ENCODE assay signal across 8 cellular contexts in the genomic region with DNA sequence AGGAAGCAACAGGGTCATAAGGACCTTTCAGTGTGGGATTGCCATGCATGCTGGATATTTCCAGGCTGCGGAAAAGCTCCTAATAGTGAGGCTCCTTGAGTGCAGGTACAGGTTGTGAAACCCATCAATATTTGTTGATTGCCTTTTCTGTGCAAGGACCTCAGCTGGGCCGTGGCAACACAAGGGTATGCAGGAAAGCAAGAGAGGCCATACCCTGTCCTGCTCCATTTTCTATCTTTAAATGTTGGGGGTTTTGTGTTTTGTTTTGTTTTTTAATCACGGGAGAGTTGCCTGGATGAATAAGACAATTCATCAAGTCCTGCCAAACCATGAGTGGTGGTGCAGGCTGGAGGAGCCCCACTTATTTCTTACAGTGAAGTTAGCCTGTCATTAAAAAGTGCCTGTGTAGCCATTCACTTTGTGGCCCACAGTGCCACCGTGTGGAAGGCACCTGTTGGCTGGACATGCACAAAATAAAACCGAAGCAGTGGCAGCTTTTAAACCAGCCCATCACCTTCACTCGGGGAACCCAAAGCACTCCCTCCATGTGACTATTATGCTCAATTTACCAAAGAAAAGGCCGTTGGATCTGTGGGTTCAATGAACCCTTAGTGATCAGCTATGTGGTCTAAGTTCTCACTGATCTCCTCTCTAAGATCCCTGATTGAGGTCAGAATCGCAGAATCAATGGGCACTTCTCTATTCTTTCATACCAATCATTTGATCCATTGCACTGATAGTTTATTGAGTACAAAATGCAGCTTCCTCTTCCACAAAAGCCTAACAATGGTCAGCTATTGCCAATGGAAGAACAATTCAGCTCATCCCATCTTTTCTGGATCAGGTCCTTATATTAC. TPM values are rescaled to one million over a fixed set of nuclear protein-coding genes. Genes with fewer than 3 reads are reported as not detected.
DNase-seq lines count a peak whose midpoint lies in the region; ATAC-seq, FAIRE-seq and TF ChIP-seq lines count a peak whose summit lies in the region.

No MANE protein-coding gene starts in this region.

- H4K20me1 ChIP-seq in K562 (replicated peaks; ENCODE audit: control insufficient read depth, insufficient read depth, low read length): no peaks in the 10 kb centered on the region

- CTCF ChIA-PET in K562 (lab: Yijun Ruan, JAX; ENCODE audit: low intra/inter-chr PET ratio): no interaction called here

- no TSS peak for BruUV-seq in K562 (replicated peaks; lab: Mats Ljungman, UMichigan)

- ATAC-seq in HG02678 (IDR thresholded peaks at IDR 0.05; ENCODE audit: unreplicated experiment) (peak; percentile 78), K562 (peak; percentile 86), left lobe of liver (peak; percentile 92)

- H3K4me3 ChIP-seq in GM12864 (ENCODE audit: low read depth, low read length) (no peak overlapping the region), K562 (no peak overlapping the region)

- H3K79me2 ChIP-seq in K562 (ENCODE audit: control insufficient read depth, insufficient read depth, low read length): no peaks in the 10 kb centered on the region

- H3K9ac ChIP-seq in K562 (ENCODE audit: insufficient read depth in 1 of 2, low read depth in 2 of 2, low read length in 2 of 2): no peak overlapping the region

- FAIRE-seq in K562 (lab: Jason Lieb, UNC): peak; percentile 69

- POLR2A ChIA-PET in K562 (lab: Yijun Ruan, JAX): interaction anchor here (0.6 to 1.1 kb wide), 2 partner anchors 19 to 81 kb away, joined by 3 read pairs; no protein-coding TSS in a partner anchor

- H3K36me3 ChIP-seq in K562 (ENCODE audit: control insufficient read depth, insufficient read depth, low read length): no peaks in the 10 kb centered on the region

- peak; percentile 41 to 58 for TF ChIP-seq RAD21 in K562 (CRISPR knock-in tag; conservative IDR thresholded peaks at IDR 0.05 in 1 of 2, IDR thresholded peaks at IDR 0.05 in 1 of 2)

- H3K4me2 ChIP-seq in K562 (ENCODE audit: insufficient read depth, low read length): no peak overlapping the region

- H3K4me1 ChIP-seq in K562 (replicated peaks in 1 of 2; ENCODE audit: control insufficient read depth in 2 of 2, insufficient read depth in 2 of 2, low read length in 2 of 2): no peaks in the 10 kb centered on the region

- in situ Hi-C loops in K562 (cut with MboI): loop anchor here (25.0 kb wide), 1 partner anchor 885 kb away; a partner anchor contains a TSS

- no peak overlapping the region for H2AFZ ChIP-seq in K562 (ENCODE audit: low read depth, low read length)

- peak; percentile 54 for DNase-seq in AG08395 (ENCODE audit: low spot score)
- DNase-seq in GM12864 (ENCODE audit: low read depth): no peak
- DNase-seq in NCI-H1105 treated with DMSO at 0.1 percent for 48 hours (lab: John Stamatoyannopoulos, UW): peak; percentile 54
- DNase-seq in K562 (ENCODE audit: extremely low read depth in 1 of 4, low spot score in 3 of 4): peak; percentile 10 to 39 (median 19)
- DNase-seq in left lobe of liver (ENCODE audit: low spot score): no peak
- DNase-seq in HuH-7.5 (ENCODE audit: low spot score): no peak
- DNase-seq in NCI-H2029 (lab: John Stamatoyannopoulos, UW): no peak

- H3K9me3 ChIP-seq in K562 (replicated peaks; ENCODE audit: control insufficient read depth, insufficient read depth, low read depth, low read length): no peaks in the 10 kb centered on the region

- intact Hi-C loops in K562 (cut with micrococcal nuclease): no loop called here

- no peak for TF ChIP-seq POLR2A in K562 (conservative IDR thresholded peaks at IDR 0.05)

- no peak for TF ChIP-seq EP300 in K562 (IDR thresholded peaks at IDR 0.05; ENCODE audit: low read length)

- no peak overlapping the region for H3K27ac ChIP-seq in K562 (ENCODE audit: extremely low read depth, low read depth, low read length)

- no peaks in the 10 kb centered on the region for H3K9me1 ChIP-seq in K562 (ENCODE audit: control insufficient read depth, insufficient read depth, low read length)

- WGBS in K562 (ENCODE audit: insufficient coverage, low coverage, missing lambda C conversion rate): 4% methylated on average over 7 of the region's 8 CpGs

- H3K27me3 ChIP-seq in K562 (ENCODE audit: control insufficient read depth in 2 of 2, insufficient read depth in 2 of 2, low read length in 2 of 2): no peaks in the 10 kb centered on the region

- TF ChIP-seq CTCF in GM12864 (IDR thresholded peaks at IDR 0.05; ENCODE audit: low read depth, low read length, missing control alignments) (peak; percentile 86), K562 (IDR thresholded peaks at IDR 0.05 in 2 of 3, conservative IDR thresholded peaks at IDR 0.05 in 1 of 3; ENCODE audit: insufficient read depth in 2 of 3, low read depth in 1 of 3, low read length in 3 of 3) (peak; percentile 57 to 71 (median 65))

TF ChIP-seq in K562, 482 proteins besides CTCF, POLR2A, EP300 and RAD21 (continues in another document):
- no peak for TF ChIP-seq SRSF7 (optimal IDR thresholded peaks at IDR 0.05; ENCODE audit: low read depth, low read length)
- TF ChIP-seq PHF8 (IDR thresholded peaks at IDR 0.05; ENCODE audit: borderline replicate concordance, low read length): no peak
- no peak for TF ChIP-seq ELF4 (CRISPR knock-in tag; IDR thresholded peaks at IDR 0.05)
- TF ChIP-seq, protein P1, sequence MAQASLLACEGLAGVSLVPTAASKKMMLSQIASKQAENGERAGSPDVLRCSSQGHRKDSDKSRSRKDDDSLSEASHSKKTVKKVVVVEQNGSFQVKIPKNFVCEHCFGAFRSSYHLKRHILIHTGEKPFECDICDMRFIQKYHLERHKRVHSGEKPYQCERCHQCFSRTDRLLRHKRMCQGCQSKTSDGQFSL (CRISPR knock-in tag; IDR thresholded peaks at IDR 0.05): no peak
- TF ChIP-seq, protein P1 (tag; IDR thresholded peaks at IDR 0.05): no peak
- no peak for TF ChIP-seq SREBF1 (IDR thresholded peaks at IDR 0.05; ENCODE audit: borderline replicate concordance, low read depth, low read length)
- TF ChIP-seq ZNF146 (CRISPR knock-in tag; IDR thresholded peaks at IDR 0.05; ENCODE audit: unreplicated experiment): no peak
- TF ChIP-seq, protein P2, sequence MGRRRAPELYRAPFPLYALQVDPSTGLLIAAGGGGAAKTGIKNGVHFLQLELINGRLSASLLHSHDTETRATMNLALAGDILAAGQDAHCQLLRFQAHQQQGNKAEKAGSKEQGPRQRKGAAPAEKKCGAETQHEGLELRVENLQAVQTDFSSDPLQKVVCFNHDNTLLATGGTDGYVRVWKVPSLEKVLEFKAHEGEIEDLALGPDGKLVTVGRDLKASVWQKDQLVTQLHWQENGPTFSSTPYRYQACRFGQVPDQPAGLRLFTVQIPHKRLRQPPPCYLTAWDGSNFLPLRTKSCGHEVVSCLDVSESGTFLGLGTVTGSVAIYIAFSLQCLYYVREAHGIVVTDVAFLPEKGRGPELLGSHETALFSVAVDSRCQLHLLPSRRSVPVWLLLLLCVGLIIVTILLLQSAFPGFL (CRISPR knock-in tag; IDR thresholded peaks at IDR 0.05): no peak
- TF ChIP-seq, protein P3, sequence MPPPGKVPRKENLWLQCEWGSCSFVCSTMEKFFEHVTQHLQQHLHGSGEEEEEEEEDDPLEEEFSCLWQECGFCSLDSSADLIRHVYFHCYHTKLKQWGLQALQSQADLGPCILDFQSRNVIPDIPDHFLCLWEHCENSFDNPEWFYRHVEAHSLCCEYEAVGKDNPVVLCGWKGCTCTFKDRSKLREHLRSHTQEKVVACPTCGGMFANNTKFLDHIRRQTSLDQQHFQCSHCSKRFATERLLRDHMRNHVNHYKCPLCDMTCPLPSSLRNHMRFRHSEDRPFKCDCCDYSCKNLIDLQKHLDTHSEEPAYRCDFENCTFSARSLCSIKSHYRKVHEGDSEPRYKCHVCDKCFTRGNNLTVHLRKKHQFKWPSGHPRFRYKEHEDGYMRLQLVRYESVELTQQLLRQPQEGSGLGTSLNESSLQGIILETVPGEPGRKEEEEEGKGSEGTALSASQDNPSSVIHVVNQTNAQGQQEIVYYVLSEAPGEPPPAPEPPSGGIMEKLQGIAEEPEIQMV (tag; conservative IDR thresholded peaks at IDR 0.05; ENCODE audit: low read depth): no peak
- no peak for TF ChIP-seq E2F3 (CRISPR knock-in tag; IDR thresholded peaks at IDR 0.05)
- no peak for TF ChIP-seq KDM1A (IDR thresholded peaks at IDR 0.05)
- TF ChIP-seq, protein P4, sequence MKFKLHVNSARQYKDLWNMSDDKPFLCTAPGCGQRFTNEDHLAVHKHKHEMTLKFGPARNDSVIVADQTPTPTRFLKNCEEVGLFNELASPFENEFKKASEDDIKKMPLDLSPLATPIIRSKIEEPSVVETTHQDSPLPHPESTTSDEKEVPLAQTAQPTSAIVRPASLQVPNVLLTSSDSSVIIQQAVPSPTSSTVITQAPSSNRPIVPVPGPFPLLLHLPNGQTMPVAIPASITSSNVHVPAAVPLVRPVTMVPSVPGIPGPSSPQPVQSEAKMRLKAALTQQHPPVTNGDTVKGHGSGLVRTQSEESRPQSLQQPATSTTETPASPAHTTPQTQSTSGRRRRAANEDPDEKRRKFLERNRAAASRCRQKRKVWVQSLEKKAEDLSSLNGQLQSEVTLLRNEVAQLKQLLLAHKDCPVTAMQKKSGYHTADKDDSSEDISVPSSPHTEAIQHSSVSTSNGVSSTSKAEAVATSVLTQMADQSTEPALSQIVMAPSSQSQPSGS (CRISPR knock-in tag; IDR thresholded peaks at IDR 0.05): no peak

RNA-seq across cellular contexts. Expression of a gene that starts 42.2 kb away (rescaled TPM):
- total RNA-seq in K562 (2011; cell fraction: chromatin; rRNA removed; ENCODE audit: low replicate concordance): not detected in 2 replicates
- not detected in 2 replicates for total RNA-seq in K562 (2011; cell fraction: nucleolus; rRNA removed)
- not detected in 2 replicates for total RNA-seq in K562 (2011; cell fraction: nucleoplasm; rRNA removed)
- total RNA-seq in K562 (2014; rRNA removed) (0.04 TPM in 1 of 2 replicates, not detected in the other), K562 (2014; rRNA removed; fragmentation: Illumina TruSeq; extraction: Trizol) (not detected in 2 replicates), K562 (2015; rRNA removed; fragmentation: Illumina TruSeq; extraction: Trizol) (not detected in 2 replicates), K562 (2021) (0.11 TPM in 2 replicates), left lobe of liver (0.23 TPM)
- polyA plus RNA-seq in K562 (2011; rRNA removed) (not detected in 2 replicates), K562 (2014; fragmentation: Illumina TruSeq; extraction: Trizol) (not detected in 2 replicates), K562 (2014; fragmentation: Nextera tagmentation; extraction: Ambion mirVana) (not detected), K562 (2014; rRNA removed) (not detected in 2 replicates)
- not detected in 2 replicates for polyA plus RNA-seq in K562 (2011; cell fraction: cytosol; rRNA removed)
- polyA plus RNA-seq in K562 (2011; cell fraction: nucleus; rRNA removed): not detected in 2 replicates
- polyA plus RNA-seq in K562 (2012): not detected in 2 replicates
- not detected in 2 replicates for polyA minus RNA-seq in K562 (2011; rRNA and poly(A)+ RNA removed)
- polyA minus RNA-seq in K562 (2011; cell fraction: cytosol; rRNA and poly(A)+ RNA removed): not detected in 2 replicates
- not detected in 2 replicates for polyA minus RNA-seq in K562 (2011; cell fraction: nucleus; rRNA and poly(A)+ RNA removed)

Comparison
In these comparisons a context has a peak if more than half of its experiments do, and no peak if none do; other contexts are left out.
1. DNase-seq: peak in AG08395 (single experiment), NCI-H1105 treated with DMSO at 0.1 percent for 48 hours (single experiment) and K562 (4 of 4); none in GM12864 (single experiment), left lobe of liver (single experiment), HuH-7.5 (single experiment) and NCI-H2029 (single experiment).
2. Peak in every context shown above with its lines, with median percentiles within 50 percentile points of each other: ATAC-seq.